In the genomic region with DNA sequence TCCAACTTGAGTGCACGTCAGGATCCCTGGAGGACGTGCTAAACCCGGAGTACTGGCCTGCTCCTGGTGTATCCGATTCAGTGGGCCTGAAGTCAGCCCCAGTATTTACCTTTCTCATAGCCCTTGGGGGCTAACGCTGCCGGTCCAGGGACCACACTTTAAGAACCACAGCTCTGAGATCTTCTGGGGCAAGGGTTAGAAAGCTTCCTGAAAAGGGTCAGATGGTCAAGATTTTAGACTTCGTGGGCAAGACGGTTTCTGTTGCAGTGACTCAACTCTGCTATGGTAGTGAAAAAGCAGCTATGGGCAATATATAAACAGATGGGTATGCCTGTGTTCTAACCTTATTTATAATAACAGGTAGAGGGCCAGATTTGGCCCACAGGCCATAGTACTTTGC, we compare ENCODE assay signal across 25 cellular contexts.
"Had no signal": no experiment of that assay in that cellular context is flagged by ENCODE, and none has a peak within 500 bp of the region (broad histone marks: within the 10 kb centered on the region; RNA-seq: fewer than 3 reads in every experiment).

No MANE protein-coding gene starts in this region.

- FAIRE-seq: small intestine, urothelium cell line had no signal

- H3K27ac ChIP-seq: left ventricle myocardium inferior, neural progenitor cell, neutrophil, ovary, prostate gland, spleen, suprapubic skin, thoracic aorta, tibial artery, upper lobe of right lung had no signal

- H3K36me3 ChIP-seq: left ventricle myocardium inferior, neural progenitor cell, neutrophil, ovary, prostate gland, spleen, suprapubic skin, thoracic aorta, tibial artery, upper lobe of right lung had no signal

- ATAC-seq: natural killer cell; right cardiac atrium; sciatic nerve; stimulated activated effector memory CD8-positive, alpha-beta T cell treated with anti-CD3 and anti-CD28 coated beads, Interleukin-12 subunit alpha, Interleukin-12 subunit beta, amount 100 ng/mL, for 72 hours; upper lobe of right lung had no signal

- H3K9me3 ChIP-seq: left ventricle myocardium inferior, neutrophil, ovary, prostate gland, spleen, suprapubic skin, thoracic aorta, tibial artery, upper lobe of right lung had no signal

- H3K4me1 ChIP-seq: left ventricle myocardium inferior, prostate gland, suprapubic skin, tibial artery, upper lobe of right lung had no signal

- H3K27me3 ChIP-seq: ovary, upper lobe of right lung had no signal

- H2AFZ ChIP-seq: neural progenitor cell had no signal

- DNase-seq: islet precursor cell; left ventricle myocardium inferior; naive B cell; natural killer cell; nephron progenitor cell; occipital lobe; ovary; retina; right cardiac atrium; small intestine; spleen; stimulated activated CD4-positive, alpha-beta T cell treated with anti-CD3 and anti-CD28 coated beads, Interleukin-4, amount 100 ng/mL, for 24 hours; stimulated activated naive CD4-positive, alpha-beta T cell; trophoblast cell; upper lobe of right lung had no signal

- H3K4me3 ChIP-seq: left ventricle myocardium inferior, lung, neural progenitor cell, ovary, prostate gland, spleen, suprapubic skin, thoracic aorta, tibial artery, upper lobe of right lung had no signal

- H3K9ac ChIP-seq: neural progenitor cell had no signal
